1 cellular context compared by ENCODE assay signal in the genomic region with DNA sequence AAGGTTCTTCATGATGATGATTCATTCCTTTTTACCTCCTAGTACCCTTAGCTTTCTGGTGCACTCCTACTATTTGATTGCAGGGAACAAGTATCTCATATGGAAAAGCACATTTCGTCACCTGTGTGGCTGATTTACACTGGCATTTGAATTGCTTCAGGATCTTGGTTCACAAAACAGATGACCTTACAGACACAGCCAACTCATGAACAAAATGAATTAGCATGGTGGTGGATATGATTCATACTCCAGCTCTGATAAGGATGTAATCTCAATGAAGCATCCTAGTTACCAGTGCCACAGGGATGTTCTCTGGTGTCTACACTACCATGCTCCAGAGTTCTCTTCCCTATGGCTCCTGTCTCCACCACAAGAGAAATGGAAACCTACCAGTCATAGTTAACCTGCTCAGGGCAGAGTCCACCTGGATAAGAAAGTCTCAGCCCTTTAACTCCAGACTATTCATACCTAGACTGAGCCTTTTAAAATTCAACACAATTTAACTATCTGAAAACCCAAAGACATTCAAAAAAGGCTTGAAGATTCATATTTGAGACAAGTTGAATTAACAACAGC.
TF ChIP-seq lines count a peak whose summit lies in the region.

No MANE protein-coding gene starts in this region.

TF ChIP-seq in IMR-90, 13 proteins besides CTCF, POLR2A, EP300 and RAD21 (continued from another document):
- TF ChIP-seq, protein P1, sequence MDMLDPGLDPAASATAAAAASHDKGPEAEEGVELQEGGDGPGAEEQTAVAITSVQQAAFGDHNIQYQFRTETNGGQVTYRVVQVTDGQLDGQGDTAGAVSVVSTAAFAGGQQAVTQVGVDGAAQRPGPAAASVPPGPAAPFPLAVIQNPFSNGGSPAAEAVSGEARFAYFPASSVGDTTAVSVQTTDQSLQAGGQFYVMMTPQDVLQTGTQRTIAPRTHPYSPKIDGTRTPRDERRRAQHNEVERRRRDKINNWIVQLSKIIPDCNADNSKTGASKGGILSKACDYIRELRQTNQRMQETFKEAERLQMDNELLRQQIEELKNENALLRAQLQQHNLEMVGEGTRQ (IDR thresholded peaks at IDR 0.05; ENCODE audit: low read depth, low read length), result no peak
- TF ChIP-seq RFX5 (IDR thresholded peaks at IDR 0.05; ENCODE audit: low read depth, low read length) (no peak), BHLHE40 (IDR thresholded peaks at IDR 0.05; ENCODE audit: low read depth, low read length) (no peak), SMC3 (IDR thresholded peaks at IDR 0.05; ENCODE audit: low read depth, low read length) (no peak), MAZ (IDR thresholded peaks at IDR 0.05; ENCODE audit: borderline replicate concordance, low read depth, low read length) (no peak), MAFK (IDR thresholded peaks at IDR 0.05; ENCODE audit: low read depth, low read length) (no peak)
